ENCODE assay signal across 25 cellular contexts in genomic region chr5:1030801-1031271, GRCh38. TPM values are rescaled to one million over a fixed set of nuclear protein-coding genes. Genes with fewer than 3 reads are reported as not detected.
DNase-seq lines count a peak whose midpoint lies in the region; ATAC-seq and TF ChIP-seq lines count a peak whose summit lies in the region.
"Had no signal": no experiment of that assay in that cellular context is flagged by ENCODE, and none has a peak within 500 bp of the region (broad histone marks: within the 10 kb centered on the region; RNA-seq: fewer than 3 reads in every experiment).

No MANE protein-coding gene starts in this region.

- no peaks in the 10 kb centered on the region for H3K9me3 Mint-ChIP-seq in chondrocyte (ENCODE audit: low read depth)
- H3K9me3 Mint-ChIP-seq: CD4-positive, alpha-beta memory T cell; IgD-negative memory B cell had no signal

- no peaks in the 10 kb centered on the region for H3K9me3 ChIP-seq in HEK293 (ENCODE audit: control insufficient read depth, insufficient read depth, low read depth, low read length)
- no peaks in the 10 kb centered on the region for H3K9me3 ChIP-seq in left lung
- H3K9me3 ChIP-seq in sigmoid colon, result no peaks in the 10 kb centered on the region

- TF ChIP-seq CTCF in HEK293 (tag by site-specific recombination; IDR thresholded peaks at IDR 0.05) (no peak), chondrocyte (IDR thresholded peaks at IDR 0.05) (no peak), left lung (IDR thresholded peaks at IDR 0.05) (no peak), sigmoid colon (IDR thresholded peaks at IDR 0.05) (no peak)

- H3K27ac ChIP-seq in HEK293 (ENCODE audit: extremely low read depth, low read depth, low read length) (no peak overlapping the region), left lung (no peak overlapping the region), sigmoid colon (no peak overlapping the region)
- H3K27ac ChIP-seq: RWPE1 had no signal

- DNase-seq in chondrocyte (ENCODE audit: low spot score) (peak; percentile 85), left lung (peak; percentile 24 to 64), sigmoid colon (peak; percentile 61), NCI-H2171 (lab: John Stamatoyannopoulos, UW) (no peak)
- no peak for DNase-seq in activated CD8-positive, alpha-beta memory T cell treated with anti-CD3 and anti-CD28 coated beads, Interleukin-2, amount 50 U/mL, for 48 hours
- DNase-seq: C1 segment of cervical spinal cord; CD4-positive, alpha-beta memory T cell; COR-L47; DMS79; EL; GDM1; GOT3; HCEC 1CT; NCI-H1048; NCI-H1417; NCI-H1694; NCI-H2029 treated with DMSO at 0.1 percent for 48 hours; NCI-H2227 treated with DMSO at 0.1 percent for 48 hours; NCI-H526 treated with DMSO at 0.1 percent for 48 hours had no signal

- peaks cover 0 to 12% of the 10 kb centered on the region in 2 experiments; a peak in 1 of 3 replicates for H3K36me3 ChIP-seq in HEK293 (ENCODE audit: control insufficient read depth in 2 of 2, insufficient read depth in 1 of 2, low read length in 2 of 2)
- H3K36me3 ChIP-seq in left lung, result no peaks in the 10 kb centered on the region
- no peaks in the 10 kb centered on the region for H3K36me3 ChIP-seq in sigmoid colon

- intact Hi-C loops in left lung (cut with DNase I) (no loop called here), sigmoid colon (cut with DNase I) (no loop called here)

- POLR2A ChIA-PET in HEK293 (lab: Yijun Ruan, JAX), result no interaction called here

- no peak overlapping the region for H3K4me3 ChIP-seq in HEK293 (ENCODE audit: low read depth, low read length)
- no peak overlapping the region for H3K4me3 ChIP-seq in left lung
- no peak overlapping the region for H3K4me3 ChIP-seq in sigmoid colon
- H3K4me3 ChIP-seq: GM12878 had no signal

- CTCF ChIA-PET in HEK293 (lab: Yijun Ruan, JAX), result interaction anchor here (0.7 to 1.5 kb wide), 4 partner anchors 20 to 118 kb away, joined by 3 to 5 read pairs (median 4); no protein-coding TSS in a partner anchor

- ATAC-seq in left lung, result no peak
- no peak for ATAC-seq in GM21825 (IDR thresholded peaks at IDR 0.05; ENCODE audit: unreplicated experiment)
- ATAC-seq: GM12878, Panc1 had no signal

- H3K27ac Mint-ChIP-seq in chondrocyte (ENCODE audit: unreplicated experiment), result no peak overlapping the region
- H3K27ac Mint-ChIP-seq: CD4-positive, alpha-beta memory T cell; IgD-negative memory B cell had no signal

- peaks cover 0 to 17% of the 10 kb centered on the region in 2 donors for H3K27me3 ChIP-seq in left lung
- H3K27me3 ChIP-seq in sigmoid colon, result peaks cover 0 to 8% (median 0%) of the 10 kb centered on the region in 3 donors

- no peak overlapping the region for H3K4me3 Mint-ChIP-seq in chondrocyte (ENCODE audit: unreplicated experiment)
- H3K4me3 Mint-ChIP-seq: CD4-positive, alpha-beta memory T cell; IgD-negative memory B cell had no signal

- H3K4me1 Mint-ChIP-seq in chondrocyte (ENCODE audit: low read depth), result no peaks in the 10 kb centered on the region

- H3K4me1 ChIP-seq in HEK293 (ENCODE audit: control insufficient read depth, insufficient read depth, low read length) (no peaks in the 10 kb centered on the region), left lung (no peaks in the 10 kb centered on the region), sigmoid colon (no peaks in the 10 kb centered on the region)

- no peak for TF ChIP-seq EP300 in sigmoid colon (IDR thresholded peaks at IDR 0.05)

- WGBS in sigmoid colon, 2 donors, result 74 to 81% methylated on average over 10 of the region's 10 CpGs

- no peak for TF ChIP-seq POLR2A in sigmoid colon (IDR thresholded peaks at IDR 0.05)

- no peaks in the 10 kb centered on the region for H3K36me3 Mint-ChIP-seq in chondrocyte (ENCODE audit: low read depth)
- H3K36me3 Mint-ChIP-seq: CD4-positive, alpha-beta memory T cell had no signal

- H3K27me3 Mint-ChIP-seq in chondrocyte (ENCODE audit: low read depth), result peaks cover 26% of the 10 kb centered on the region

TF ChIP-seq in HEK293, 187 proteins besides CTCF, POLR2A, EP300 and RAD21:
- TF ChIP-seq TCF7L2 (IDR thresholded peaks at IDR 0.05; ENCODE audit: borderline replicate concordance, low read depth, low read length) (no peak), ZNF510 (tag by site-specific recombination; IDR thresholded peaks at IDR 0.05; ENCODE audit: insufficient replicate concordance) (no peak), GLIS2 (tag by site-specific recombination; IDR thresholded peaks at IDR 0.05) (0 out of 2 replicates have a peak, but pooled peaks have one; percentile 35), ZNF423 (tag by site-specific recombination; IDR thresholded peaks at IDR 0.05) (no peak), ZNF521 (tag by site-specific recombination; IDR thresholded peaks at IDR 0.05) (no peak), ZNF112 (tag by site-specific recombination; IDR thresholded peaks at IDR 0.05) (no peak), ZSCAN30 (tag by site-specific recombination; IDR thresholded peaks at IDR 0.05) (no peak), ZNF544 (tag by site-specific recombination; IDR thresholded peaks at IDR 0.05) (no peak)

RNA-seq across cellular contexts. Expression of gene NKD2, which starts 22.2 kb away (rescaled TPM):
- total RNA-seq in chondrocyte (not detected in 3 replicates), left lung (10 to 100 TPM; 31.6 to 61.5 TPM), sigmoid colon (1 to 10 TPM in 3 of 4 donors, under 1 TPM in 1; 0.71 to 4.4 (median 2.0) TPM)
- polyA plus RNA-seq in sigmoid colon, result 1 to 10 TPM in 2 of 3 donors, under 1 TPM in 1; 0.60 to 4.0 (median 1.8) TPM
- total RNA-seq: CD4-positive, alpha-beta memory T cell had no signal
- polyA plus RNA-seq: CD4-positive, alpha-beta memory T cell; IgD-negative memory B cell had no signal

Comparison
In these comparisons a context has a peak if more than half of its experiments do, and no peak if none do; other contexts are left out.
1. DNase-seq: peak in chondrocyte (single experiment), left lung (2 of 2) and sigmoid colon (single experiment); none in activated CD8-positive, alpha-beta memory T cell treated with anti-CD3 and anti-CD28 coated beads, Interleukin-2, amount 50 U/mL, for 48 hours (single experiment) and NCI-H2171 (single experiment).
2. RNA of gene NKD2, which starts 22.2 kb away (total RNA-seq): 31.6 to 61.5 TPM in left lung; 0.71 to 4.4 TPM in sigmoid colon and not detected in chondrocyte; every median in the first group is over 4 times any median in the second.